In genomic region chr13:97484286-97484685, GRCh38 we compare ENCODE assay signal across 8 cellular contexts.
"Had no signal": no experiment of that assay in that cellular context is flagged by ENCODE, and none has a peak within 500 bp of the region (broad histone marks: within the 10 kb centered on the region; RNA-seq: fewer than 3 reads in every experiment).

No MANE protein-coding gene starts in this region.

- H3K9me3 ChIP-seq: HAP-1 had no signal

- H3K36me3 ChIP-seq: HAP-1 had no signal

- ATAC-seq: GM23338, HCT116 had no signal

- H3K27ac ChIP-seq: GM23248 had no signal

- H3K4me3 ChIP-seq: GM23248, GM23338, HAP-1 had no signal

- H3K4me1 ChIP-seq: HAP-1 had no signal

- DNase-seq: GM23248, GOT3, H7, H9, HFFc6 had no signal
